ENCODE assay signal across 8 cellular contexts in genomic region chr19:13089139-13089856, GRCh38. TPM values are rescaled to one million over a fixed set of nuclear protein-coding genes. Genes with fewer than 3 reads are reported as not detected.
DNase-seq lines count a peak whose midpoint lies in the region; ATAC-seq and TF ChIP-seq lines count a peak whose summit lies in the region.

No MANE protein-coding gene starts in this region.

- H3K27me3 ChIP-seq in DND-41 (ENCODE audit: insufficient read depth, low read length, poor library complexity) (no peaks in the 10 kb centered on the region), osteoblast (ENCODE audit: insufficient read depth, low read length) (no peaks in the 10 kb centered on the region)

- intact Hi-C loops in sciatic nerve (cut with DNase I), result no loop called here

- ATAC-seq in DND-41 (ENCODE audit: insufficient read depth, low read depth) (no peak; the same call in 2 of the 3 replicates), sciatic nerve (no peak), GM21528 (IDR thresholded peaks at IDR 0.05; ENCODE audit: low FRiP score, unreplicated experiment) (no peak), HG03439 (IDR thresholded peaks at IDR 0.05; ENCODE audit: unreplicated experiment) (no peak)

- no peaks in the 10 kb centered on the region for H3K9me3 ChIP-seq in DND-41 (ENCODE audit: insufficient read depth, low read length, severe bottlenecking)
- H3K9me3 ChIP-seq in osteoblast (ENCODE audit: low read depth, low read length), result no peaks in the 10 kb centered on the region

- H3K36me3 ChIP-seq in DND-41 (ENCODE audit: insufficient read depth, low read length), result no peaks in the 10 kb centered on the region
- H3K36me3 ChIP-seq in osteoblast (ENCODE audit: insufficient read depth, low read length), result peaks cover 39% of the 10 kb centered on the region

- no peak overlapping the region for H3K4me3 ChIP-seq in DND-41 (ENCODE audit: low read depth in 1 of 2, low read length in 2 of 2)
- H3K4me3 ChIP-seq in osteoblast (ENCODE audit: insufficient read depth, low read length), result no peak overlapping the region

- H4K20me1 ChIP-seq in DND-41 (ENCODE audit: insufficient read depth, low read length) (no peaks in the 10 kb centered on the region; the same call in 1 of the 2 replicates), osteoblast (ENCODE audit: insufficient read depth, low read length) (peaks cover 21% of the 10 kb centered on the region)

- H2AFZ ChIP-seq in DND-41 (ENCODE audit: low read depth, low read length) (no peak overlapping the region), osteoblast (ENCODE audit: low read length) (no peak overlapping the region)

- H3K4me2 ChIP-seq in DND-41 (ENCODE audit: insufficient read depth, low read length) (no peak overlapping the region), osteoblast (ENCODE audit: insufficient read depth, low read length) (no peak overlapping the region)

- no peak overlapping the region for H3K9ac ChIP-seq in DND-41 (ENCODE audit: low read depth, low read length)

- H3K79me2 ChIP-seq in DND-41 (ENCODE audit: insufficient read depth, low read length) (no peaks in the 10 kb centered on the region), osteoblast (ENCODE audit: insufficient read depth, low read length) (peaks cover 8% of the 10 kb centered on the region)

- DNase-seq in DND-41 (no peak), HuH-7 (ENCODE audit: low spot score) (peak; percentile 48), caudate nucleus (lab: John Stamatoyannopoulos, UW) (no peak), osteoblast (ENCODE audit: insufficient read length, low spot score, missing footprints) (peak; percentile 95), sciatic nerve (ENCODE audit: low spot score) (no peak), NCI-H1417 (lab: John Stamatoyannopoulos, UW) (no peak)

- TF ChIP-seq CTCF in DND-41 (IDR thresholded peaks at IDR 0.05; ENCODE audit: borderline replicate concordance, extremely low read depth, low read length, poor library complexity, severe bottlenecking) (peak; percentile 49), osteoblast (IDR thresholded peaks at IDR 0.05; ENCODE audit: extremely low read depth, low read depth, low read length) (peak; percentile 46)

- H3K27ac ChIP-seq in DND-41 (ENCODE audit: low read length) (no peak overlapping the region), caudate nucleus (ENCODE audit: low read depth, low read length) (peak overlapping the region; percentile 16), osteoblast (ENCODE audit: low read depth, low read length) (peak overlapping the region; percentile 3)

- H3K4me1 ChIP-seq in DND-41 (ENCODE audit: insufficient read depth, low read length) (no peaks in the 10 kb centered on the region), osteoblast (ENCODE audit: insufficient read depth, low read length) (peaks cover 28% of the 10 kb centered on the region)

RNA-seq across cellular contexts. Expression of gene LYL1, which starts 13.4 kb away (rescaled TPM):
- total RNA-seq in osteoblast (0.29 and 0.36 TPM in 2 replicates), sciatic nerve (20.2 TPM)

RNA-seq across cellular contexts. Expression of gene TRMT1, which starts 27.2 kb away (rescaled TPM):
- total RNA-seq in osteoblast, result 18.6 and 29.7 TPM in 2 replicates
- 34.7 TPM for total RNA-seq in sciatic nerve

RNA-seq across cellular contexts. Expression of gene NACC1, which starts 28.8 kb away (rescaled TPM):
- 53.9 and 62.5 TPM in 2 replicates for total RNA-seq in osteoblast
- total RNA-seq in sciatic nerve, result 30.7 TPM

Comparison
In these comparisons a context has a peak if more than half of its experiments do, and no peak if none do; other contexts are left out.
1. DNase-seq: peak in HuH-7 (single experiment) and osteoblast (single experiment); none in DND-41 (single experiment), caudate nucleus (0 of 61), sciatic nerve (single experiment) and NCI-H1417 (0 of 3).
2. RNA of gene LYL1, which starts 13.4 kb away (total RNA-seq): 20.2 TPM in sciatic nerve (single experiment); 0.29 to 0.36 TPM in osteoblast; every median in the first group is over 10 times any median in the second.